Comparison of ENCODE assay signal across 8 cellular contexts in genomic region chr21:36319767-36320420, GRCh38. TPM values are rescaled to one million over a fixed set of nuclear protein-coding genes. Genes with fewer than 3 reads are reported as not detected.
A peak's percentile ranks its signal among the peaks of the same experiment; 100 is the strongest.
DNase-seq lines count a peak whose midpoint lies in the region; ATAC-seq and TF ChIP-seq lines count a peak whose summit lies in the region.

Gene MORC3 (plus strand): TSS chr21:36320197. CDS start chr21:36320265, 68 bp downstream.

- H3K27ac Mint-ChIP-seq in activated naive CD4-positive, alpha-beta T cell treated with anti-CD3 and anti-CD28 coated beads, Interleukin-2, amount 50 U/mL, for 72 hours, result peak within 1 kb of the TSS; percentile 83 to 97

- peak within 1 kb of the TSS; percentile 94 for H3K4me3 ChIP-seq in suprapubic skin

- peaks cover 35% of the 10 kb centered on the region for H3K4me1 ChIP-seq in suprapubic skin

- no peaks in the 10 kb centered on the region for H3K9me3 ChIP-seq in suprapubic skin

- CTCF ChIA-PET in GM10248 (lab: Yijun Ruan, JAX), result interaction anchor here (0.7 to 4.6 kb wide), 11 partner anchors 10 to 184 kb away, joined by 3 to 36 read pairs (median 3); no protein-coding TSS in a partner anchor

- ATAC-seq in HG02610 (IDR thresholded peaks at IDR 0.05; ENCODE audit: unreplicated experiment), result peak; percentile 87
- ATAC-seq in activated naive CD4-positive, alpha-beta T cell treated with anti-CD3 and anti-CD28 coated beads, Interleukin-2, amount 50 U/mL, for 72 hours, result peak; percentile 91 to 92

- 0% methylated on average over 32 of the region's 59 CpGs for WGBS in suprapubic skin

- peak; percentile 97 for DNase-seq in GM10248 (ENCODE audit: extremely low spot score)
- DNase-seq in NCI-H1092 treated with DMSO at 0.1 percent for 48 hours (lab: John Stamatoyannopoulos, UW), result peak; percentile 100
- peak; percentile 96 for DNase-seq in SKM-1 (lab: John Stamatoyannopoulos, UW; ENCODE audit: unreplicated experiment)
- peak; percentile 98 for DNase-seq in activated naive CD4-positive, alpha-beta T cell treated with anti-CD3 and anti-CD28 coated beads, Interleukin-2, amount 50 U/mL, for 72 hours (ENCODE audit: low spot score in 2 of 2)
- DNase-seq in globus pallidus (ENCODE audit: low spot score), result peak; percentile 99
- DNase-seq in nucleus accumbens (lab: John Stamatoyannopoulos, UW), result peak; percentile 83 to 99 (median 97)
- peak; percentile 98 for DNase-seq in suprapubic skin (ENCODE audit: low spot score in 2 of 2)

- peak within 1 kb of the TSS; percentile 100 for H3K27ac ChIP-seq in suprapubic skin

- POLR2A ChIA-PET in GM10248 (lab: Yijun Ruan, JAX), result interaction anchor here (0.6 to 1.1 kb wide), 9 partner anchors 10 to 142 kb away, joined by 3 to 12 read pairs (median 3); no protein-coding TSS in a partner anchor

- no peak for TF ChIP-seq CTCF in GM10248 (IDR thresholded peaks at IDR 0.05; ENCODE audit: control extremely low read depth, extremely low read depth, low read depth, missing control alignments)
- TF ChIP-seq CTCF in suprapubic skin (IDR thresholded peaks at IDR 0.05), result no peak

- TF ChIP-seq POLR2A in suprapubic skin (IDR thresholded peaks at IDR 0.05), result peak; percentile 33 to 79

- peaks cover 0 to 15% of the 10 kb centered on the region in 2 donors for H3K9me3 Mint-ChIP-seq in activated naive CD4-positive, alpha-beta T cell treated with anti-CD3 and anti-CD28 coated beads, Interleukin-2, amount 50 U/mL, for 72 hours

- H3K36me3 Mint-ChIP-seq in activated naive CD4-positive, alpha-beta T cell treated with anti-CD3 and anti-CD28 coated beads, Interleukin-2, amount 50 U/mL, for 72 hours, result peaks cover 24 to 59% of the 10 kb centered on the region in 2 donors

- H3K36me3 ChIP-seq in suprapubic skin, result peaks cover 6% of the 10 kb centered on the region

- TF ChIP-seq EP300 in suprapubic skin (IDR thresholded peaks at IDR 0.05), result no peak

- no peaks in the 10 kb centered on the region for H3K27me3 ChIP-seq in suprapubic skin

RNA-seq across cellular contexts. Expression of gene MORC3, which starts in this region (rescaled TPM):
- 10 to 100 TPM; 32.6 to 41.8 TPM for total RNA-seq in activated naive CD4-positive, alpha-beta T cell treated with anti-CD3 and anti-CD28 coated beads, Interleukin-2, amount 50 U/mL, for 72 hours
- 10 to 100 TPM; 47.2 to 61.2 (median 47.7) TPM for total RNA-seq in suprapubic skin

Comparison
In these comparisons a context has a peak if more than half of its experiments do, and no peak if none do; other contexts are left out.
1. Peak in every context shown above with its lines: DNase-seq, ATAC-seq, H3K4me3 ChIP-seq and H3K27ac ChIP-seq.